In the genomic region with DNA sequence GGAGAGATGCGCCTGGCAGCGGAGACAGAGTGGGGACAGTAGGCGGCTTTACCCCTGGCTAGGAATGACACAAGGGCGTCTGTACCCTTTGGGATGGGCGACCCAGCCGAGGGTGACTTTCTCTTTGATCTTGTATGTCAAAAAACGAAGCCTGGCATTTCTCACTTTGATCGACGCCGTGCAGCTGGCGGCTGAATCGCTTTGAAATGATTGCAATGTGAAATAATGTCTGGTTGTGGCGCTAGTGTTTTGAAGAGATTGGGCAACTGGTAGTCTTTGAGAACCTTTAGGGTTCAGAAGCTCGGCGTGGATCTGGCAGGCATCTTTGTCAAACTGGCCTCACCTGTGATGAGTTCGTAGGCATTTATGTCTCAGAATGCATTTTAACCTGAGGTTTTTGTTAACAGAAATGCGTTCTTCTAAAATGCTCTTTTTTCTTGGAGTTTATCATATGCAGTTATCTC, we compare ENCODE assay signal across 8 cellular contexts. TPM values are rescaled to one million over a fixed set of nuclear protein-coding genes. Genes with fewer than 3 reads are reported as not detected.
DNase-seq lines count a peak whose midpoint lies in the region; ATAC-seq and TF ChIP-seq lines count a peak whose summit lies in the region.

No MANE protein-coding gene starts in this region.

- WGBS in body of pancreas, 2 donors, result 0 to 3% methylated on average over 8 to 17 of the region's 17 CpGs

- TF ChIP-seq POLR2A in body of pancreas (IDR thresholded peaks at IDR 0.05), result no peak

- H4K20me1 ChIP-seq in PC-9 (ENCODE audit: insufficient read depth), result peaks cover 10% of the 10 kb centered on the region

- H3K9me3 Mint-ChIP-seq in stimulated activated naive CD8-positive, alpha-beta T cell treated with anti-CD3 and anti-CD28 coated beads, Interleukin-15, Interleukin-2, amounts not matched to agents 100 ng/mL and 50 ng/mL, for 24 hours, result peaks cover 3% of the 10 kb centered on the region

- peak overlapping the region; percentile 92; the same call in 1 of the 2 replicates for H3K27ac ChIP-seq in PC-9
- peak overlapping the region; percentile 86 to 99 (median 98) for H3K27ac ChIP-seq in body of pancreas

- 0 out of 2 replicates have a peak, but pooled peaks cover 3% of the 10 kb centered on the region for H3K36me3 ChIP-seq in PC-9 (ENCODE audit: low read depth)
- H3K36me3 ChIP-seq in body of pancreas (replicated peaks in 1 of 2; ENCODE audit: insufficient read depth in 1 of 2, low read depth in 2 of 2), result no peaks in the 10 kb centered on the region

- H3K9me3 ChIP-seq in PC-9 (ENCODE audit: insufficient read depth, low read depth), result no peaks in the 10 kb centered on the region
- H3K9me3 ChIP-seq in body of pancreas, result no peaks in the 10 kb centered on the region

- peaks cover 9% of the 10 kb centered on the region for H3K36me3 Mint-ChIP-seq in stimulated activated naive CD8-positive, alpha-beta T cell treated with anti-CD3 and anti-CD28 coated beads, Interleukin-15, Interleukin-2, amounts not matched to agents 100 ng/mL and 50 ng/mL, for 24 hours (ENCODE audit: low read depth)

- H3K4me1 Mint-ChIP-seq in stimulated activated naive CD8-positive, alpha-beta T cell treated with anti-CD3 and anti-CD28 coated beads, Interleukin-15, Interleukin-2, amounts not matched to agents 100 ng/mL and 50 ng/mL, for 24 hours (ENCODE audit: low read depth), result peaks cover 47% of the 10 kb centered on the region

- TF ChIP-seq CTCF in PC-9 (conservative IDR thresholded peaks at IDR 0.05) (no peak), body of pancreas (IDR thresholded peaks at IDR 0.05) (no peak)

- H3K79me2 ChIP-seq in PC-9 (ENCODE audit: low read depth), result peaks cover 73% of the 10 kb centered on the region

- DNase-seq in stimulated activated naive CD8-positive, alpha-beta T cell treated with anti-CD3 and anti-CD28 coated beads, Interleukin-15, Interleukin-2, amounts not matched to agents 100 U/mL and 50 U/mL, for 24 hours, result no peak
- DNase-seq in PC-9 (no peak), body of pancreas (peak; percentile 24 to 37 (median 28)), iris pigment epithelial cell (ENCODE audit: low read depth) (peak; percentile 71), HPDE6-E6E7 (ENCODE audit: extremely low spot score) (no peak)
- peak; percentile 54 for DNase-seq in stimulated activated CD4-positive, alpha-beta T cell treated with anti-CD3 and anti-CD28 coated beads, Interleukin-15, amount 100 ng/mL, for 24 hours

- H3K9me2 ChIP-seq in PC-9 (ENCODE audit: insufficient read depth), result no peaks in the 10 kb centered on the region

- H3F3A ChIP-seq in PC-9 (ENCODE audit: insufficient read depth, low read depth), result peaks cover 17% of the 10 kb centered on the region; the same call in 1 of the 2 replicates

- no peaks in the 10 kb centered on the region for H3K27me3 Mint-ChIP-seq in stimulated activated naive CD8-positive, alpha-beta T cell treated with anti-CD3 and anti-CD28 coated beads, Interleukin-15, Interleukin-2, amounts not matched to agents 100 ng/mL and 50 ng/mL, for 24 hours

- peaks cover 31% of the 10 kb centered on the region for H3K4me1 ChIP-seq in PC-9 (replicated peaks; ENCODE audit: insufficient read depth)
- H3K4me1 ChIP-seq in body of pancreas, result peaks cover 47% of the 10 kb centered on the region

- H3K4me3 ChIP-seq in PC-9, result peak overlapping the region; percentile 88
- peak overlapping the region; percentile 90 to 99 for H3K4me3 ChIP-seq in body of pancreas

- intact Hi-C loops in PC-9 (cut with micrococcal nuclease; ENCODE audit: unreplicated experiment), result loop anchor here (2.0 to 10.0 kb wide), 6 partner anchors 22 to 580 kb away; partner anchors contain the start of gene CELA1
- intact Hi-C loops in body of pancreas (cut with DNase I), result no loop called here

- BruUV-seq in PC-9 (replicated peaks; lab: Mats Ljungman, UMichigan), result no TSS peak

- POLR2A ChIA-PET in PC-9 (lab: Charles Lee; ENCODE audit: unreplicated experiment), result interaction anchor here (0.6 to 1.4 kb wide), 6 partner anchors 22 to 318 kb away, joined by 3 to 8 read pairs (median 5); a partner anchor contains a TSS

- CTCF ChIA-PET in PC-9 (lab: Charles Lee), result interaction anchor here (0.6 to 2.4 kb wide), 8 partner anchors 20 to 1059 kb away, joined by 3 to 12 read pairs (median 4); no protein-coding TSS in a partner anchor

- no peak for ATAC-seq in stimulated activated naive CD8-positive, alpha-beta T cell treated with anti-CD3 and anti-CD28 coated beads, Interleukin-15, Interleukin-2, amounts not matched to agents 100 U/mL and 50 U/mL, for 24 hours
- ATAC-seq in HG03108 (IDR thresholded peaks at IDR 0.05; ENCODE audit: unreplicated experiment), result peak; percentile 21
- no peak for ATAC-seq in body of pancreas

- peak overlapping the region; percentile 87 for H3K27ac Mint-ChIP-seq in stimulated activated naive CD8-positive, alpha-beta T cell treated with anti-CD3 and anti-CD28 coated beads, Interleukin-15, Interleukin-2, amounts not matched to agents 100 ng/mL and 50 ng/mL, for 24 hours

- H3K27me3 ChIP-seq in PC-9 (ENCODE audit: insufficient read depth, low read depth) (no peaks in the 10 kb centered on the region), body of pancreas (no peaks in the 10 kb centered on the region)

- peak overlapping the region; percentile 91 for H3K4me2 ChIP-seq in PC-9

- peak overlapping the region; percentile 88 for H2AFZ ChIP-seq in PC-9

- peak overlapping the region; percentile 96 for H3K4me3 Mint-ChIP-seq in stimulated activated naive CD8-positive, alpha-beta T cell treated with anti-CD3 and anti-CD28 coated beads, Interleukin-15, Interleukin-2, amounts not matched to agents 100 ng/mL and 50 ng/mL, for 24 hours

RNA-seq across cellular contexts. Expression of gene ATF1, which starts 1.0 kb away (rescaled TPM):
- total RNA-seq in PC-9 (2021), result 29.8 and 37.9 TPM in 2 replicates
- total RNA-seq in body of pancreas, result 1 to 10 TPM; 7.5 to 9.6 TPM

Comparison
In these comparisons a context has a peak if more than half of its experiments do, and no peak if none do; other contexts are left out.
1. DNase-seq: peak in body of pancreas (4 of 4), iris pigment epithelial cell (single experiment) and stimulated activated CD4-positive, alpha-beta T cell treated with anti-CD3 and anti-CD28 coated beads, Interleukin-15, amount 100 ng/mL, for 24 hours (single experiment); none in stimulated activated naive CD8-positive, alpha-beta T cell treated with anti-CD3 and anti-CD28 coated beads, Interleukin-15, Interleukin-2, amounts not matched to agents 100 U/mL and 50 U/mL, for 24 hours (single experiment), PC-9 (0 of 2) and HPDE6-E6E7 (single experiment).